ENCODE assay signal across 14 cellular contexts in genomic region chr3:69983546-69984265, GRCh38. TPM values are rescaled to one million over a fixed set of nuclear protein-coding genes. Genes with fewer than 3 reads are reported as not detected.
A peak's percentile ranks its signal among the peaks of the same experiment; 100 is the strongest.
DNase-seq lines count a peak whose midpoint lies in the region; ATAC-seq and TF ChIP-seq lines count a peak whose summit lies in the region.
"Had no signal": no experiment of that assay in that cellular context is flagged by ENCODE, and none has a peak within 500 bp of the region (broad histone marks: within the 10 kb centered on the region; RNA-seq: fewer than 3 reads in every experiment).

No MANE protein-coding gene starts in this region.

- H3K9me3 Mint-ChIP-seq in activated B cell treated with CpG ODN at 0.5 μM for 24 hours, result no peaks in the 10 kb centered on the region

- H3K27ac Mint-ChIP-seq in activated B cell treated with CpG ODN at 0.5 μM for 24 hours, result no peak overlapping the region

- no peaks in the 10 kb centered on the region for H3K36me3 Mint-ChIP-seq in activated B cell treated with CpG ODN at 0.5 μM for 24 hours (ENCODE audit: low read depth)

- DNase-seq in stimulated activated CD4-positive, alpha-beta T cell treated with anti-CD3 and anti-CD28 coated beads, Interleukin-15, amount 100 ng/mL, for 24 hours, result peak; percentile 3
- DNase-seq in stimulated activated CD4-positive, alpha-beta T cell treated with anti-CD3 and anti-CD28 coated beads, Interleukin-2, amount 100 ng/mL, for 24 hours, result no peak
- DNase-seq in activated B cell treated with CpG ODN at 0.5 μM for 24 hours (no peak), renal cortical epithelial cell (ENCODE audit: low read depth) (peak; percentile 79), HK-2 (ENCODE audit: unreplicated experiment) (no peak)
- DNase-seq: activated CD4-positive, alpha-beta T cell treated with anti-CD3 and anti-CD28 coated beads, Interleukin-2, amount 50 U/mL, for 4 hours; central memory CD4-positive, alpha-beta T cell; MG63; NCI-H187 treated with DMSO at 0.1 percent for 48 hours had no signal

- H3K4me3 Mint-ChIP-seq in activated B cell treated with CpG ODN at 0.5 μM for 24 hours, result no peak overlapping the region

- ATAC-seq in GM21360 (IDR thresholded peaks at IDR 0.05; ENCODE audit: unreplicated experiment) (peak; percentile 57), activated B cell treated with CpG ODN at 0.5 μM for 24 hours (ENCODE audit: low read depth) (peak; percentile 34), GM21423 (IDR thresholded peaks at IDR 0.05; ENCODE audit: unreplicated experiment) (no peak), HG03135 (IDR thresholded peaks at IDR 0.05; ENCODE audit: unreplicated experiment) (no peak)

- H3K27me3 Mint-ChIP-seq in activated B cell treated with CpG ODN at 0.5 μM for 24 hours, result no peaks in the 10 kb centered on the region

- POLR2A ChIA-PET in activated B cell treated with CpG ODN at 0.5 μM for 24 hours (lab: Charles Lee), result no interaction called here

- H3K4me1 Mint-ChIP-seq in activated B cell treated with CpG ODN at 0.5 μM for 24 hours, result peaks cover 28% of the 10 kb centered on the region

- TF ChIP-seq CTCF in activated B cell treated with CpG ODN at 0.5 μM for 24 hours (IDR thresholded peaks at IDR 0.05), result no peak

- CTCF ChIA-PET in activated B cell treated with CpG ODN at 0.5 μM for 24 hours (lab: Charles Lee), result no interaction called here

- intact Hi-C loops in activated B cell treated with CpG ODN at 0.5 μM for 24 hours (cut with micrococcal nuclease), result no loop called here

RNA-seq across cellular contexts. Expression of gene SAMMSON, which starts 15.8 kb away (rescaled TPM):
- total RNA-seq in activated B cell treated with CpG ODN at 0.5 μM for 24 hours (not detected in 2 replicates), renal cortical epithelial cell (not detected in 2 replicates)
- total RNA-seq: osteocyte, temporal lobe had no signal

Comparison
In these comparisons a context has a peak if more than half of its experiments do, and no peak if none do; other contexts are left out.
1. DNase-seq: peak in stimulated activated CD4-positive, alpha-beta T cell treated with anti-CD3 and anti-CD28 coated beads, Interleukin-15, amount 100 ng/mL, for 24 hours (single experiment) and renal cortical epithelial cell (single experiment); none in stimulated activated CD4-positive, alpha-beta T cell treated with anti-CD3 and anti-CD28 coated beads, Interleukin-2, amount 100 ng/mL, for 24 hours (0 of 2), activated B cell treated with CpG ODN at 0.5 μM for 24 hours (single experiment) and HK-2 (single experiment).
2. ATAC-seq: peak in GM21360 (single experiment) and activated B cell treated with CpG ODN at 0.5 μM for 24 hours (single experiment); none in GM21423 (single experiment) and HG03135 (single experiment).